ENCODE assay signal across 11 cellular contexts in the genomic region with DNA sequence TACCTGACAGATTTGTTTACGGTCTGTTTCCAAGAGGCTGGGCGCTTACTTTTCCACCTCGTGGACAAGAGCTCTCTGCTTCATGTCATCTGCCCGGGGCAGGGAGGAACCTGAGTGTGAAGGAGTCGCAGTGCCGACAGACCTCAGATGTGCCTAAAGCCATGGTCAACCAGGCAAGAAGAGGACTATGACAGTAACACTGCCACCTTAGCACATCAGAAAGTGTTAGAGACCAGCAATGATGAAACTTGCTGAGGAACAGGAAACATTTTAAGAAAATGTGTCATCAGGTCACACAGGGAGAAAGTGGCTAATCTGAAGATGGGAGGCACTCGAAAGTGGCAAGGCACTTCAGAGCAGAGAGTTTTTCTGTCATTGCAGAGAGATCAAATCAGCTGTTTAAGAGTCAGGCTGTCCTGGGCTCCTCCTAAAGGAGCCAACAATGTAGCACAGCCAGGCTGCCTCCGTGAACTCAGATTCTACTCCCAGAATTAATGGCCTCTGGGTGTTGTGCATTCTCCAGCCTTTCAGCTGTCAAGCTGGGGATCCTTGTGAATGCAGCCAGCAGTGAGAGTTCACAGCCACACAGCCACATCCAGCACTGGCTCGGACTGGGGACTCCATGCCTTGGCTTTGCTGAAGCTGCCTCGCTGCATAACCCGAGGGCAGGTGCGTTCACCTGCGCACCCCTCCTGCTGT.
DNase-seq lines count a peak whose midpoint lies in the region; ATAC-seq, FAIRE-seq and TF ChIP-seq lines count a peak whose summit lies in the region.
"Had no signal": no experiment of that assay in that cellular context is flagged by ENCODE, and none has a peak within 500 bp of the region (broad histone marks: within the 10 kb centered on the region; RNA-seq: fewer than 3 reads in every experiment).

No MANE protein-coding gene starts in this region.

- WGBS in small intestine, 3 donors = 82 to 88% (median 83%) methylated on average over 13 of the region's 13 CpGs

- peaks cover 0 to 2% (median 0%) of the 10 kb centered on the region in 3 donors for H3K27me3 Mint-ChIP-seq in CD14-positive monocyte (ENCODE audit: low read depth in 3 of 3)

- peaks cover 84% of the 10 kb centered on the region for H3K36me3 ChIP-seq in OCI-LY3 (replicated peaks; ENCODE audit: low read depth, low read length)
- peaks cover 0 to 4% of the 10 kb centered on the region in 2 donors for H3K36me3 ChIP-seq in small intestine (ENCODE audit: control insufficient read depth in 2 of 2, insufficient read depth in 2 of 2, low read length in 2 of 2)

- intact Hi-C loops in CD14-positive monocyte (cut with micrococcal nuclease) = loop anchor here in 1 of 2 donors (5.0 kb wide), 1 partner anchor 48 kb away; no protein-coding TSS in a partner anchor

- no peak for FAIRE-seq in small intestine (lab: Jason Lieb, UNC)

- H3K9me3 Mint-ChIP-seq in CD14-positive monocyte = peaks cover 0 to 1% (median 0%) of the 10 kb centered on the region in 7 donors

- peak overlapping the region; percentile 48 for H3K4me2 ChIP-seq in OCI-LY3 (ENCODE audit: low read length)

- no peak for DNase-seq in CD14-positive monocyte (ENCODE audit: low spot score)
- DNase-seq in kidney tubule cell (ENCODE audit: low spot score) = peak; percentile 57
- DNase-seq in mucosa of gallbladder (ENCODE audit: low spot score) = no peak
- DNase-seq in small intestine = no peak
- no peak for DNase-seq in H4 (ENCODE audit: low spot score)
- DNase-seq in HT-29 (ENCODE audit: low spot score) = no peak
- DNase-seq: GF-D8, left ventricle myocardium superior, NCI-H1436 treated with DMSO at 0.1 percent for 48 hours had no signal

- H3K9me3 ChIP-seq in OCI-LY3 (ENCODE audit: insufficient read depth, low read length) (no peaks in the 10 kb centered on the region), small intestine (ENCODE audit: control insufficient read depth, low read depth) (no peaks in the 10 kb centered on the region)

- H3K4me1 ChIP-seq in OCI-LY3 (ENCODE audit: low read length) = peaks cover 58% of the 10 kb centered on the region
- H3K4me1 ChIP-seq in small intestine (ENCODE audit: control insufficient read depth in 2 of 2, insufficient read depth in 1 of 2, low read depth in 1 of 2, low read length in 1 of 2) = peaks cover 4% of the 10 kb centered on the region in 2 donors

- H3K27me3 ChIP-seq in OCI-LY3 (ENCODE audit: low read depth, low read length) = no peaks in the 10 kb centered on the region
- H3K27me3 ChIP-seq in small intestine (ENCODE audit: control insufficient read depth in 2 of 2, insufficient read depth in 2 of 2, low read length in 2 of 2) = no peaks in the 10 kb centered on the region

- H3K27ac ChIP-seq in OCI-LY3 (ENCODE audit: low read length) (peak overlapping the region; percentile 72), small intestine (ENCODE audit: low read depth in 1 of 2, low read length in 1 of 2) (peak overlapping the region in 1 of 2 donors; percentile 19)

- H3K36me3 Mint-ChIP-seq in CD14-positive monocyte = peaks cover 83 to 84% of the 10 kb centered on the region in 2 donors

- peaks cover 96% of the 10 kb centered on the region for H3K79me2 ChIP-seq in OCI-LY3 (ENCODE audit: low read length)

- peak overlapping the region; percentile 18 to 89 (median 65) for H3K27ac Mint-ChIP-seq in CD14-positive monocyte

- H3K4me3 Mint-ChIP-seq in CD14-positive monocyte = no peak overlapping the region

- TF ChIP-seq CTCF in CD14-positive monocyte (IDR thresholded peaks at IDR 0.05) (no peak), OCI-LY3 (IDR thresholded peaks at IDR 0.05; ENCODE audit: low read depth, low read length) (no peak)

- H2AFZ ChIP-seq in OCI-LY3 (ENCODE audit: low read depth, low read length) = no peak overlapping the region

- peaks cover 86% of the 10 kb centered on the region for H4K20me1 ChIP-seq in OCI-LY3 (ENCODE audit: insufficient read depth, low read length)

- no peak overlapping the region for H3K4me3 ChIP-seq in OCI-LY3 (ENCODE audit: low read length)
- H3K4me3 ChIP-seq in small intestine (ENCODE audit: low read depth in 1 of 2, low read length in 2 of 2) = no peak overlapping the region

- peak overlapping the region; percentile 20; the same call in 1 of the 2 replicates for H3K9ac ChIP-seq in OCI-LY3 (ENCODE audit: low read length)

- ATAC-seq in GM19035 (IDR thresholded peaks at IDR 0.05; ENCODE audit: unreplicated experiment) = peak; percentile 45
- ATAC-seq: left ventricle myocardium superior had no signal

- peaks cover 35% of the 10 kb centered on the region for H3K4me1 Mint-ChIP-seq in CD14-positive monocyte
